In genomic region chr3:53139833-53140574, GRCh38 we compare ENCODE assay signal across 31 cellular contexts. TPM values are rescaled to one million over a fixed set of nuclear protein-coding genes. Genes with fewer than 3 reads are reported as not detected.
DNase-seq lines count a peak whose midpoint lies in the region; ATAC-seq, FAIRE-seq and TF ChIP-seq lines count a peak whose summit lies in the region.
"Had no signal": no experiment of that assay in that cellular context is flagged by ENCODE, and none has a peak within 500 bp of the region (broad histone marks: within the 10 kb centered on the region; RNA-seq: fewer than 3 reads in every experiment).

No MANE protein-coding gene starts in this region.

- H3K36me3 ChIP-seq in HEK293 (ENCODE audit: control insufficient read depth in 2 of 2, insufficient read depth in 1 of 2, low read length in 2 of 2) (no peaks in the 10 kb centered on the region), bronchial epithelial cell (ENCODE audit: control insufficient read depth, insufficient read depth, low read length) (no peaks in the 10 kb centered on the region)
- H3K36me3 ChIP-seq: esophagus muscularis mucosa, gastrocnemius medialis, Peyer's patch had no signal

- H3K4me3 ChIP-seq in HEK293 (ENCODE audit: low read depth, low read length) (no peak overlapping the region), bronchial epithelial cell (ENCODE audit: low read depth, low read length) (no peak overlapping the region)
- H3K4me3 ChIP-seq: dorsolateral prefrontal cortex, esophagus muscularis mucosa, gastrocnemius medialis, Peyer's patch, smooth muscle cell, testis had no signal

- DNase-seq in bronchial epithelial cell (ENCODE audit: low read depth) = no peak
- DNase-seq in myocyte (ENCODE audit: low read depth) = peak; percentile 36
- no peak for DNase-seq in HUDEP-2 (lab: John Stamatoyannopoulos, UW; ENCODE audit: unreplicated experiment in 76 of 76)
- no peak for DNase-seq in NCI-H1092 (lab: John Stamatoyannopoulos, UW)
- DNase-seq: activated B cell treated with CpG ODN at 0.5 μM for 24 hours; activated CD4-positive, alpha-beta T cell treated with anti-CD3 and anti-CD28 coated beads, Interleukin-2, amount 10 ng/mL, durations not matched to agents 7 days and 5 days; activated effector memory CD4-positive, alpha-beta T cell treated with anti-CD3 and anti-CD28 coated beads, Interleukin-2, amount 50 U/mL, for 16 hours; activated naive CD8-positive, alpha-beta T cell treated with anti-CD3 and anti-CD28 coated beads, Interleukin-2, amount 50 U/mL, for 24 hours; activated T-cell treated with anti-CD3 and anti-CD28 coated beads, Interleukin-2, amount 50 U/mL, for 24 hours; caudate nucleus; CD4-positive, alpha-beta memory T cell; gastrocnemius medialis; naive thymus-derived CD4-positive, alpha-beta T cell; NCI-H2081 treated with DMSO at 0.1 percent for 48 hours; NCI-H2227 treated with DMSO at 0.1 percent for 48 hours; NCI-H526 treated with DMSO at 0.1 percent for 48 hours; Peyer's patch; right cardiac atrium; testis had no signal

- H3K27ac ChIP-seq in 22Rv1 = peak overlapping the region; percentile 51
- H3K27ac ChIP-seq in HEK293 (ENCODE audit: extremely low read depth, low read depth, low read length) = no peak overlapping the region
- H3K27ac ChIP-seq: gastrocnemius medialis, Peyer's patch, testis had no signal

- H3K9me3 ChIP-seq in HEK293 (ENCODE audit: control insufficient read depth, insufficient read depth, low read depth, low read length) = no peaks in the 10 kb centered on the region
- H3K9me3 ChIP-seq: esophagus muscularis mucosa, gastrocnemius medialis, Peyer's patch, testis had no signal

- no peaks in the 10 kb centered on the region for H3K27me3 ChIP-seq in bronchial epithelial cell (ENCODE audit: control insufficient read depth, insufficient read depth, low read length)
- H3K27me3 ChIP-seq: dorsolateral prefrontal cortex, esophagus muscularis mucosa, gastrocnemius medialis, Peyer's patch, testis had no signal

- no peak for ATAC-seq in GM19351 (IDR thresholded peaks at IDR 0.05; ENCODE audit: unreplicated experiment)
- ATAC-seq in GM21515 (IDR thresholded peaks at IDR 0.05; ENCODE audit: unreplicated experiment) = no peak
- ATAC-seq: activated naive CD8-positive, alpha-beta T cell treated with anti-CD3 and anti-CD28 coated beads, Interleukin-2, amount 50 U/mL, for 24 hours; gastrocnemius medialis; HepG2 had no signal

- POLR2A ChIA-PET in HEK293 (lab: Yijun Ruan, JAX) = no interaction called here

- no peak for TF ChIP-seq CTCF in 22Rv1 (IDR thresholded peaks at IDR 0.05)
- TF ChIP-seq CTCF in HEK293 (tag by site-specific recombination; IDR thresholded peaks at IDR 0.05) = no peak
- no peak for TF ChIP-seq CTCF in bronchial epithelial cell (IDR thresholded peaks at IDR 0.05; ENCODE audit: insufficient read depth, low read length, severe bottlenecking)

- CTCF ChIA-PET in HEK293 (lab: Yijun Ruan, JAX) = interaction anchor here (0.5 to 2.0 kb wide), 5 partner anchors 14 to 57 kb away, joined by 3 to 4 read pairs (median 3); partner anchors contain the start of gene PRKCD

- FAIRE-seq in bronchial epithelial cell (lab: Jason Lieb, UNC) = peak; percentile 7
- FAIRE-seq: A204.1, astrocyte, endometrium, GM19239, HepG2 had no signal

- H3K4me1 ChIP-seq in HEK293 (ENCODE audit: control insufficient read depth, insufficient read depth, low read length) = no peaks in the 10 kb centered on the region
- H3K4me1 ChIP-seq: testis had no signal

TF ChIP-seq in HEK293, 187 proteins besides CTCF, POLR2A, EP300 and RAD21:
- TF ChIP-seq ZFHX2 (tag by site-specific recombination; conservative IDR thresholded peaks at IDR 0.05) (peak; percentile 93), ZNF645 (tag by site-specific recombination; IDR thresholded peaks at IDR 0.05) (no peak), ZNF398 (tag by site-specific recombination; IDR thresholded peaks at IDR 0.05) (peak; percentile 66), ZNF776 (tag by site-specific recombination; IDR thresholded peaks at IDR 0.05; ENCODE audit: borderline replicate concordance) (no peak), EGR2 (tag by site-specific recombination; IDR thresholded peaks at IDR 0.05; ENCODE audit: low read depth) (peak; percentile 88), HOXA7 (CRISPR knock-in tag; IDR thresholded peaks at IDR 0.05; ENCODE audit: borderline replicate concordance) (no peak), ZNF670 (tag by site-specific recombination; IDR thresholded peaks at IDR 0.05; ENCODE audit: low read depth) (0 out of 2 replicates have a peak, but pooled peaks have one; percentile 16), ZNF132 (tag by site-specific recombination; IDR thresholded peaks at IDR 0.05; ENCODE audit: borderline replicate concordance) (no peak), ZNF10 (tag by site-specific recombination; IDR thresholded peaks at IDR 0.05) (no peak), ZNF280C (tag by site-specific recombination; IDR thresholded peaks at IDR 0.05) (peak; percentile 69; the same call in 1 of the 2 replicates), ZNF311 (tag by site-specific recombination; IDR thresholded peaks at IDR 0.05; ENCODE audit: borderline replicate concordance) (no peak)

RNA-seq across cellular contexts. Expression of gene RFT1, which starts 9.8 kb away (rescaled TPM):
- 11.4 and 15.5 TPM in 2 replicates for total RNA-seq in bronchial epithelial cell
- 6.7 and 7.5 TPM in 2 replicates for total RNA-seq in myocyte
- 16.7 TPM for polyA plus RNA-seq in myocyte (2012)

RNA-seq across cellular contexts. Expression of gene PRKCD, which starts 21.0 kb away (rescaled TPM):
- total RNA-seq in bronchial epithelial cell (3.9 and 5.5 TPM in 2 replicates), myocyte (1.3 and 1.4 TPM in 2 replicates)
- 17.4 TPM for polyA plus RNA-seq in myocyte (2012)
